ENCODE assay signal across 17 cellular contexts in genomic region chr6:144294016-144294415, GRCh38. TPM values are rescaled to one million over a fixed set of nuclear protein-coding genes. Genes with fewer than 3 reads are reported as not detected.
A peak's percentile ranks its signal among the peaks of the same experiment; 100 is the strongest.
DNase-seq lines count a peak whose midpoint lies in the region; ATAC-seq and TF ChIP-seq lines count a peak whose summit lies in the region.
"Had no signal": no experiment of that assay in that cellular context is flagged by ENCODE, and none has a peak within 500 bp of the region (broad histone marks: within the 10 kb centered on the region; RNA-seq: fewer than 3 reads in every experiment).

No MANE protein-coding gene starts in this region.

- TF ChIP-seq POLR2A in tibial nerve (IDR thresholded peaks at IDR 0.05), result no peak

- H3K36me3 Mint-ChIP-seq in stimulated activated effector memory CD8-positive, alpha-beta T cell treated with anti-CD3 and anti-CD28 coated beads, Interleukin-12 subunit alpha, Interleukin-12 subunit beta, amount 100 ng/mL, for 72 hours, result no peaks in the 10 kb centered on the region

- no peaks in the 10 kb centered on the region for H3K9me3 ChIP-seq in skeletal muscle satellite cell (replicated peaks; ENCODE audit: low read length)
- no peaks in the 10 kb centered on the region for H3K9me3 ChIP-seq in tibial nerve
- H3K9me3 ChIP-seq: prostate gland had no signal

- H3K4me3 Mint-ChIP-seq in stimulated activated effector memory CD8-positive, alpha-beta T cell treated with anti-CD3 and anti-CD28 coated beads, Interleukin-12 subunit alpha, Interleukin-12 subunit beta, amount 100 ng/mL, for 72 hours, result no peak overlapping the region
- H3K4me3 Mint-ChIP-seq: activated CD8-positive, alpha-beta T cell treated with anti-CD3 and anti-CD28 coated beads, Interleukin-2, amount 10 ng/mL, durations not matched to agents 7 days and 5 days; activated naive CD4-positive, alpha-beta T cell treated with anti-CD3 and anti-CD28 coated beads, Interleukin-2, amount 10 ng/mL, durations not matched to agents 7 days and 5 days; dendritic cell treated with granulocyte-macrophage colony-stimulating factor and Interleukin-4, amounts not matched to agents 40 ng/mL and 50 ng/mL, for 4 days had no signal

- ATAC-seq in stimulated activated effector memory CD8-positive, alpha-beta T cell treated with anti-CD3 and anti-CD28 coated beads, Interleukin-12 subunit alpha, Interleukin-12 subunit beta, amount 100 ng/mL, for 72 hours, result no peak
- ATAC-seq: activated CD8-positive, alpha-beta T cell treated with anti-CD3 and anti-CD28 coated beads, Interleukin-2, amount 10 ng/mL, durations not matched to agents 7 days and 5 days; GM12878 had no signal

- peak overlapping the region in 2 of 4 donors; percentile 62 to 65 for H3K27ac ChIP-seq in tibial nerve
- H3K27ac ChIP-seq: prostate gland had no signal

- no peak for TF ChIP-seq EP300 in tibial nerve (IDR thresholded peaks at IDR 0.05)

- no peak overlapping the region for H3K27ac Mint-ChIP-seq in stimulated activated effector memory CD8-positive, alpha-beta T cell treated with anti-CD3 and anti-CD28 coated beads, Interleukin-12 subunit alpha, Interleukin-12 subunit beta, amount 100 ng/mL, for 72 hours
- H3K27ac Mint-ChIP-seq: activated CD8-positive, alpha-beta T cell treated with anti-CD3 and anti-CD28 coated beads, Interleukin-2, amount 10 ng/mL, durations not matched to agents 7 days and 5 days; activated naive CD4-positive, alpha-beta T cell treated with anti-CD3 and anti-CD28 coated beads, Interleukin-2, amount 10 ng/mL, durations not matched to agents 7 days and 5 days; dendritic cell treated with granulocyte-macrophage colony-stimulating factor and Interleukin-4, amounts not matched to agents 40 ng/mL and 50 ng/mL, for 4 days had no signal

- H3K9me3 Mint-ChIP-seq in stimulated activated effector memory CD8-positive, alpha-beta T cell treated with anti-CD3 and anti-CD28 coated beads, Interleukin-12 subunit alpha, Interleukin-12 subunit beta, amount 100 ng/mL, for 72 hours, result no peaks in the 10 kb centered on the region
- H3K9me3 Mint-ChIP-seq: dendritic cell treated with granulocyte-macrophage colony-stimulating factor and Interleukin-4, amounts not matched to agents 40 ng/mL and 50 ng/mL, for 4 days had no signal

- H3K4me1 Mint-ChIP-seq in stimulated activated effector memory CD8-positive, alpha-beta T cell treated with anti-CD3 and anti-CD28 coated beads, Interleukin-12 subunit alpha, Interleukin-12 subunit beta, amount 100 ng/mL, for 72 hours, result peaks cover 20% of the 10 kb centered on the region

- H3K4me2 ChIP-seq in skeletal muscle satellite cell (ENCODE audit: low read length), result peak overlapping the region; percentile 51

- H3K4me3 ChIP-seq in fibroblast of pulmonary artery (replicated peaks; ENCODE audit: low read depth, low read length) (no peak overlapping the region), skeletal muscle satellite cell (ENCODE audit: low read length) (no peak overlapping the region), tibial nerve (no peak overlapping the region)
- H3K4me3 ChIP-seq: GM12878, lung, prostate gland had no signal

- H3K9ac ChIP-seq in skeletal muscle satellite cell (ENCODE audit: low read depth, low read length), result peak overlapping the region; percentile 44

- peaks cover 33% of the 10 kb centered on the region for H3K4me1 ChIP-seq in skeletal muscle satellite cell (ENCODE audit: control insufficient read depth, insufficient read depth, low read length)
- H3K4me1 ChIP-seq in tibial nerve, result peaks cover 0 to 90% (median 30%) of the 10 kb centered on the region in 4 donors
- H3K4me1 ChIP-seq: prostate gland had no signal

- H3K36me3 ChIP-seq in skeletal muscle satellite cell (ENCODE audit: insufficient read depth, low read length) (peaks cover 24% of the 10 kb centered on the region), tibial nerve (peaks cover 0 to 17% (median 0%) of the 10 kb centered on the region in 3 donors)
- H3K36me3 ChIP-seq: prostate gland had no signal

- no peak for TF ChIP-seq CTCF in fibroblast of pulmonary artery (IDR thresholded peaks at IDR 0.05; ENCODE audit: low read length, missing control alignments)
- no peak for TF ChIP-seq CTCF in tibial nerve (IDR thresholded peaks at IDR 0.05)

- H3K27me3 ChIP-seq in skeletal muscle satellite cell (ENCODE audit: control insufficient read depth, insufficient read depth, low read length) (no peaks in the 10 kb centered on the region), tibial nerve (no peaks in the 10 kb centered on the region)

- DNase-seq in HCEC 1CT (peak; percentile 93), SW 1271 (lab: John Stamatoyannopoulos, UW) (peak; percentile 35 to 91), fibroblast of pulmonary artery (ENCODE audit: low read depth) (peak; percentile 91), tibial nerve (ENCODE audit: low spot score in 2 of 2) (no peak), medulla oblongata (ENCODE audit: extremely low spot score) (no peak), NCI-H1694 (lab: John Stamatoyannopoulos, UW) (no peak)
- DNase-seq in stimulated activated effector memory CD8-positive, alpha-beta T cell treated with anti-CD3 and anti-CD28 coated beads, Interleukin-12 subunit alpha, Interleukin-12 subunit beta, amount 100 ng/mL, for 72 hours (ENCODE audit: low spot score in 2 of 2), result no peak
- DNase-seq: activated CD8-positive, alpha-beta T cell treated with anti-CD3 and anti-CD28 coated beads, Interleukin-2, amount 10 ng/mL, durations not matched to agents 7 days and 5 days; activated naive CD4-positive, alpha-beta T cell treated with anti-CD3 and anti-CD28 coated beads, Interleukin-2, amount 10 ng/mL, durations not matched to agents 7 days and 5 days; GOT3; NCI-H2081 treated with DMSO at 0.1 percent for 48 hours; T-helper 2 cell had no signal

RNA-seq across cellular contexts. Expression of gene UTRN, which starts 8.9 kb away (rescaled TPM):
- 58.1 and 66.6 TPM in 2 replicates for total RNA-seq in skeletal muscle satellite cell (2012; rRNA removed)
- 100 to 1,000 TPM; 279 to 370 (median 307) TPM for total RNA-seq in tibial nerve

Comparison
In these comparisons a context has a peak if more than half of its experiments do, and no peak if none do; other contexts are left out.
1. DNase-seq: peak in HCEC 1CT (single experiment), SW 1271 (2 of 2) and fibroblast of pulmonary artery (single experiment); none in stimulated activated effector memory CD8-positive, alpha-beta T cell treated with anti-CD3 and anti-CD28 coated beads, Interleukin-12 subunit alpha, Interleukin-12 subunit beta, amount 100 ng/mL, for 72 hours (0 of 2), tibial nerve (0 of 2), medulla oblongata (single experiment) and NCI-H1694 (single experiment).